In genomic region chr7:158026636-158027265, GRCh38 we compare ENCODE assay signal across 22 cellular contexts.
DNase-seq lines count a peak whose midpoint lies in the region; ATAC-seq, FAIRE-seq and TF ChIP-seq lines count a peak whose summit lies in the region.
"Had no signal": no experiment of that assay in that cellular context is flagged by ENCODE, and none has a peak within 500 bp of the region (broad histone marks: within the 10 kb centered on the region; RNA-seq: fewer than 3 reads in every experiment).

No MANE protein-coding gene starts in this region.

- DNase-seq in right atrium auricular region (ENCODE audit: low spot score) = peak; percentile 32
- no peak for DNase-seq in left ventricle myocardium inferior
- no peak for DNase-seq in HepG2 (ENCODE audit: low spot score)
- no peak for DNase-seq in progenitor cell of endocrine pancreas (ENCODE audit: low spot score, unreplicated experiment)
- DNase-seq in activated CD4-positive, alpha-beta T cell treated with anti-CD3 and anti-CD28 coated beads for 36 hours = no peak
- DNase-seq in activated CD8-positive, alpha-beta T cell treated with anti-CD3 and anti-CD28 coated beads for 36 hours = no peak
- DNase-seq in activated CD8-positive, alpha-beta memory T cell treated with anti-CD3 and anti-CD28 coated beads, Interleukin-2, amount 10 ng/mL, durations not matched to agents 7 days and 5 days = no peak
- no peak for DNase-seq in NCI-H524 treated with DMSO at 0.1 percent for 48 hours (lab: John Stamatoyannopoulos, UW)
- DNase-seq: Calu3; CD8-positive, alpha-beta T cell; GM23248; NCI-H1105 treated with DMSO at 0.1 percent for 48 hours; NCI-H1694; NCI-H2081 treated with DMSO at 0.1 percent for 48 hours; NCI-H774 had no signal

- TF ChIP-seq EP300 in HepG2 (IDR thresholded peaks at IDR 0.05; ENCODE audit: low read depth in 2 of 2, low read length in 2 of 2) = no peak
- TF ChIP-seq EP300 in HepG2 (CRISPR knock-in tag; IDR thresholded peaks at IDR 0.05; ENCODE audit: borderline replicate concordance) = no peak

- 88% methylated on average over 9 of the region's 17 CpGs for whole genome bisulfite sequencing in HepG2 (ENCODE audit: low lambda C conversion rate)

- H3K4me3 ChIP-seq in right atrium auricular region (no peak overlapping the region), left ventricle myocardium inferior (no peak overlapping the region), HepG2 (replicated peaks in 1 of 3; ENCODE audit: insufficient read depth in 1 of 3, low read depth in 2 of 3, low read length in 3 of 3) (no peak overlapping the region)
- H3K4me3 ChIP-seq: GM12878, GM23248, K562 had no signal

- no peak for TF ChIP-seq POLR2A in HepG2 (IDR thresholded peaks at IDR 0.05; ENCODE audit: insufficient read depth in 1 of 2, low read depth in 2 of 2, low read length in 2 of 2)

- H3K36me3 Mint-ChIP-seq in progenitor cell of endocrine pancreas (ENCODE audit: insufficient read depth) = no peaks in the 10 kb centered on the region
- H3K36me3 Mint-ChIP-seq in activated CD4-positive, alpha-beta T cell treated with anti-CD3 and anti-CD28 coated beads for 36 hours (ENCODE audit: low read depth) = no peaks in the 10 kb centered on the region
- H3K36me3 Mint-ChIP-seq in activated CD8-positive, alpha-beta T cell treated with anti-CD3 and anti-CD28 coated beads for 36 hours (ENCODE audit: low read depth) = no peaks in the 10 kb centered on the region
- no peaks in the 10 kb centered on the region for H3K36me3 Mint-ChIP-seq in activated CD8-positive, alpha-beta memory T cell treated with anti-CD3 and anti-CD28 coated beads, Interleukin-2, amount 10 ng/mL, durations not matched to agents 7 days and 5 days
- H3K36me3 Mint-ChIP-seq: CD8-positive, alpha-beta T cell had no signal

- H3K4me2 ChIP-seq in HepG2 (ENCODE audit: low read depth, low read length) = no peak overlapping the region

- intact Hi-C loops in left ventricle myocardium inferior (cut with micrococcal nuclease) (no loop called here), HepG2 (cut with micrococcal nuclease; ENCODE audit: unreplicated experiment) (no loop called here)
- intact Hi-C loops in activated CD4-positive, alpha-beta T cell treated with anti-CD3 and anti-CD28 coated beads for 36 hours (cut with DNase I, micrococcal nuclease) = no loop called here
- intact Hi-C loops in activated CD8-positive, alpha-beta T cell treated with anti-CD3 and anti-CD28 coated beads for 36 hours (cut with micrococcal nuclease) = no loop called here

- H3K27ac ChIP-seq in right atrium auricular region = no peak overlapping the region
- H3K27ac ChIP-seq in left ventricle myocardium inferior (replicated peaks) = no peak overlapping the region
- no peak overlapping the region for H3K27ac ChIP-seq in HepG2 (ENCODE audit: extremely low read length, insufficient read depth, low read length)
- H3K27ac ChIP-seq: GM23248 had no signal

- H3K4me1 ChIP-seq in right atrium auricular region = no peaks in the 10 kb centered on the region
- H3K4me1 ChIP-seq in left ventricle myocardium inferior = no peaks in the 10 kb centered on the region
- peaks cover 48% of the 10 kb centered on the region for H3K4me1 ChIP-seq in HepG2 (ENCODE audit: insufficient read depth, low read length)

- BruUV-seq in HepG2 (replicated peaks; lab: Mats Ljungman, UMichigan) = no TSS peak

- CTCF ChIA-PET in HepG2 (lab: Yijun Ruan, JAX; ENCODE audit: low intra/inter-chr PET ratio, low total read pairs) = no interaction called here
- CTCF ChIA-PET in activated CD4-positive, alpha-beta T cell treated with anti-CD3 and anti-CD28 coated beads for 36 hours (lab: Charles Lee) = no interaction called here
- CTCF ChIA-PET in activated CD8-positive, alpha-beta T cell treated with anti-CD3 and anti-CD28 coated beads for 36 hours (lab: Charles Lee) = no interaction called here
- CTCF ChIA-PET in activated CD8-positive, alpha-beta memory T cell treated with anti-CD3 and anti-CD28 coated beads, Interleukin-2, amount 10 ng/mL, durations not matched to agents 7 days and 5 days (lab: Charles Lee) = no interaction called here

- H3K27ac Mint-ChIP-seq in progenitor cell of endocrine pancreas = peak overlapping the region; percentile 16
- no peak overlapping the region for H3K27ac Mint-ChIP-seq in activated CD4-positive, alpha-beta T cell treated with anti-CD3 and anti-CD28 coated beads for 36 hours
- no peak overlapping the region for H3K27ac Mint-ChIP-seq in activated CD8-positive, alpha-beta T cell treated with anti-CD3 and anti-CD28 coated beads for 36 hours
- no peak overlapping the region for H3K27ac Mint-ChIP-seq in activated CD8-positive, alpha-beta memory T cell treated with anti-CD3 and anti-CD28 coated beads, Interleukin-2, amount 10 ng/mL, durations not matched to agents 7 days and 5 days
- H3K27ac Mint-ChIP-seq: CD8-positive, alpha-beta T cell had no signal

- in situ Hi-C loops in HepG2 (cut with HindIII; ENCODE audit: extremely low pct_ligation_motif_present, low pct_unique_long_range_greater_than_20kb) = no loop called here

- H3K4me3 Mint-ChIP-seq in progenitor cell of endocrine pancreas (ENCODE audit: low read depth) = no peak overlapping the region
- H3K4me3 Mint-ChIP-seq in activated CD4-positive, alpha-beta T cell treated with anti-CD3 and anti-CD28 coated beads for 36 hours = no peak overlapping the region
- no peak overlapping the region for H3K4me3 Mint-ChIP-seq in activated CD8-positive, alpha-beta T cell treated with anti-CD3 and anti-CD28 coated beads for 36 hours
- H3K4me3 Mint-ChIP-seq in activated CD8-positive, alpha-beta memory T cell treated with anti-CD3 and anti-CD28 coated beads, Interleukin-2, amount 10 ng/mL, durations not matched to agents 7 days and 5 days = no peak overlapping the region
- H3K4me3 Mint-ChIP-seq: CD8-positive, alpha-beta T cell had no signal

- peaks cover 38% of the 10 kb centered on the region for H3K4me1 Mint-ChIP-seq in progenitor cell of endocrine pancreas (ENCODE audit: low read depth)
- H3K4me1 Mint-ChIP-seq in activated CD4-positive, alpha-beta T cell treated with anti-CD3 and anti-CD28 coated beads for 36 hours = no peaks in the 10 kb centered on the region
- H3K4me1 Mint-ChIP-seq in activated CD8-positive, alpha-beta T cell treated with anti-CD3 and anti-CD28 coated beads for 36 hours (ENCODE audit: low read depth) = no peaks in the 10 kb centered on the region
- H3K4me1 Mint-ChIP-seq in activated CD8-positive, alpha-beta memory T cell treated with anti-CD3 and anti-CD28 coated beads, Interleukin-2, amount 10 ng/mL, durations not matched to agents 7 days and 5 days = no peaks in the 10 kb centered on the region

- ATAC-seq in HepG2 = no peak
- ATAC-seq in activated CD4-positive, alpha-beta T cell treated with anti-CD3 and anti-CD28 coated beads for 36 hours = no peak
- ATAC-seq in activated CD8-positive, alpha-beta T cell treated with anti-CD3 and anti-CD28 coated beads for 36 hours = no peak
- ATAC-seq in activated CD8-positive, alpha-beta memory T cell treated with anti-CD3 and anti-CD28 coated beads, Interleukin-2, amount 10 ng/mL, durations not matched to agents 7 days and 5 days = no peak
- ATAC-seq: CD8-positive, alpha-beta T cell; GM12878; HCT116; K562; Right ventricle myocardium inferior had no signal

- no peak for FAIRE-seq in HepG2 (lab: Jason Lieb, UNC)
- FAIRE-seq: A204.1, GM12878, GM19239, K562, RCC 7860 had no signal

- H3K36me3 ChIP-seq in right atrium auricular region (no peaks in the 10 kb centered on the region), left ventricle myocardium inferior (no peaks in the 10 kb centered on the region), HepG2 (replicated peaks in 1 of 2; ENCODE audit: control insufficient read depth in 1 of 2, insufficient read depth in 2 of 2, low read length in 2 of 2) (no peaks in the 10 kb centered on the region)

- POLR2A ChIA-PET in HepG2 (lab: Yijun Ruan, JAX) = no interaction called here
- POLR2A ChIA-PET in activated CD4-positive, alpha-beta T cell treated with anti-CD3 and anti-CD28 coated beads for 36 hours (lab: Charles Lee) = no interaction called here
- POLR2A ChIA-PET in activated CD8-positive, alpha-beta T cell treated with anti-CD3 and anti-CD28 coated beads for 36 hours (lab: Charles Lee) = no interaction called here

- no peaks in the 10 kb centered on the region for H3K27me3 Mint-ChIP-seq in progenitor cell of endocrine pancreas
- H3K27me3 Mint-ChIP-seq in activated CD4-positive, alpha-beta T cell treated with anti-CD3 and anti-CD28 coated beads for 36 hours = no peaks in the 10 kb centered on the region
- no peaks in the 10 kb centered on the region for H3K27me3 Mint-ChIP-seq in activated CD8-positive, alpha-beta T cell treated with anti-CD3 and anti-CD28 coated beads for 36 hours
- H3K27me3 Mint-ChIP-seq in activated CD8-positive, alpha-beta memory T cell treated with anti-CD3 and anti-CD28 coated beads, Interleukin-2, amount 10 ng/mL, durations not matched to agents 7 days and 5 days = no peaks in the 10 kb centered on the region

- no peak for TF ChIP-seq CTCF in right atrium auricular region (IDR thresholded peaks at IDR 0.05)
- TF ChIP-seq CTCF in left ventricle myocardium inferior (IDR thresholded peaks at IDR 0.05; ENCODE audit: borderline replicate concordance) = no peak
- no peak for TF ChIP-seq CTCF in HepG2 (CRISPR knock-in tag; IDR thresholded peaks at IDR 0.05)
- no peak for TF ChIP-seq CTCF in progenitor cell of endocrine pancreas (IDR thresholded peaks at IDR 0.05; ENCODE audit: unreplicated experiment)
- no peak for TF ChIP-seq CTCF in activated CD8-positive, alpha-beta T cell treated with anti-CD3 and anti-CD28 coated beads for 36 hours (IDR thresholded peaks at IDR 0.05)

- no peaks in the 10 kb centered on the region for H3K79me2 ChIP-seq in HepG2 (ENCODE audit: insufficient read depth, low read length)

- no peak overlapping the region for H3K9ac ChIP-seq in HepG2 (ENCODE audit: insufficient read depth, low read depth, low read length)
- H3K9ac ChIP-seq: GM23248 had no signal

- peaks cover 12% of the 10 kb centered on the region; the same call in 1 of the 2 replicates for H4K20me1 ChIP-seq in HepG2 (ENCODE audit: insufficient read depth, low read length)

- no peaks in the 10 kb centered on the region for H3K9me3 Mint-ChIP-seq in progenitor cell of endocrine pancreas (ENCODE audit: low read depth)
- H3K9me3 Mint-ChIP-seq in activated CD4-positive, alpha-beta T cell treated with anti-CD3 and anti-CD28 coated beads for 36 hours (ENCODE audit: low read depth) = no peaks in the 10 kb centered on the region
- no peaks in the 10 kb centered on the region for H3K9me3 Mint-ChIP-seq in activated CD8-positive, alpha-beta T cell treated with anti-CD3 and anti-CD28 coated beads for 36 hours
- no peaks in the 10 kb centered on the region for H3K9me3 Mint-ChIP-seq in activated CD8-positive, alpha-beta memory T cell treated with anti-CD3 and anti-CD28 coated beads, Interleukin-2, amount 10 ng/mL, durations not matched to agents 7 days and 5 days (ENCODE audit: low read depth)
- H3K9me3 Mint-ChIP-seq: CD8-positive, alpha-beta T cell had no signal

- H3K27me3 ChIP-seq in right atrium auricular region (no peaks in the 10 kb centered on the region), left ventricle myocardium inferior (ENCODE audit: low read depth) (peaks cover 36% of the 10 kb centered on the region), HepG2 (ENCODE audit: control insufficient read depth in 1 of 2, insufficient read depth in 2 of 2, low read length in 2 of 2) (peaks cover 0 to 3% of the 10 kb centered on the region in 2 experiments; a peak in 1 of 5 replicates)

- no peak overlapping the region for H2AFZ ChIP-seq in HepG2 (ENCODE audit: low read length)
- H2AFZ ChIP-seq: GM23248 had no signal

- H3K9me3 ChIP-seq in right atrium auricular region = no peaks in the 10 kb centered on the region
- no peaks in the 10 kb centered on the region for H3K9me3 ChIP-seq in left ventricle myocardium inferior (replicated peaks)
- no peaks in the 10 kb centered on the region for H3K9me3 ChIP-seq in HepG2 (ENCODE audit: low read length)

- no peak for TF ChIP-seq RAD21 in HepG2 (CRISPR knock-in tag; IDR thresholded peaks at IDR 0.05)
